1 cellular context compared by ENCODE assay signal in the genomic region with DNA sequence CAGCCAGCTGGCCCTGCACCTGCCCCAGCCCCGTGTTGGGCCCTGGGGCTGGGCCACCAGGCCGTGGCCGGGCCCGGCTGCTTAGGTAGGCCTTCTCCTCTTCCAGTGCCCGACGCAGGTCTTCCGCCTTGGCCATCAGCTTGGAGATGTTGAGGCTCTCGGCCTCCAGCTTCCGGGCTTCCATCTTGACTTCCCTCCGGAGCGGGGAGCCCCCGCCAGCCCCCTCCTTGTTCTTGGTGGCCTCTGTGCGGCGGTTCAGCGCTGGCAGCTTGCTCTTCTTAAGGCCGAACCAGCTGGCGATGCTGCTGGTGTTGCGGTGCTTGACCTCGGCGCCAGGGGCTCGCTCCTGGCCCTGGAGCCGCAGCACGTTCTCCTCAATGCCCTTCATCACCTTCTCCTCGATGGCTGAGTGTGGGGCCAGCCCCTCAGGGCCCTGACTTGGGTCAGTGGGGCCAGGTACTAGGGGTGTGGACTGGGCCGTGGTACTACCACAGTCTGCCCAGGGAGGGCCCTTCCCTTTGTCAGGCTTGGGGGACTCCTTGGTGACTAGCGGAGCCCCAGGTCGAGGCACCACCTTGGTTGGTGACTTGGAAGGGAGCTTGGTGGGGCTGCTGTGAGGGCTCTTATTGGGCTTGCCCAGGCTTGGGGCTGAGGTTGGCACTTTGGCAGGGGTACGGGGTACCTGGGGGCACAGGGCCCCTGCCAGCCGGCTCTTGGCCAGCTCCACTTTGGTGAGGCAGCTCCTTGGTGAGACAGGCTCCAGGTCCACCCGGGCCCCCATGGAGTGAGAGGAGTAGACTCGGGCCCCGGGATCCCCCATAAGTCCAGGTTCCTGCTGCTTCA.
TF ChIP-seq lines count a peak whose summit lies in the region.

No MANE protein-coding gene starts in this region.

TF ChIP-seq in IMR-90, 13 proteins besides CTCF, POLR2A, EP300 and RAD21:
- TF ChIP-seq RFX5 (IDR thresholded peaks at IDR 0.05; ENCODE audit: low read depth, low read length): no peak
- TF ChIP-seq MAZ (IDR thresholded peaks at IDR 0.05; ENCODE audit: borderline replicate concordance, low read depth, low read length): no peak
- TF ChIP-seq CEBPB (IDR thresholded peaks at IDR 0.05; ENCODE audit: low read depth, low read length): no peak
- no peak for TF ChIP-seq RCOR1 (IDR thresholded peaks at IDR 0.05; ENCODE audit: insufficient replicate concordance, low read length)
- TF ChIP-seq NFE2L2 (IDR thresholded peaks at IDR 0.05; ENCODE audit: low read depth, low read length): no peak
- TF ChIP-seq CHD1 (IDR thresholded peaks at IDR 0.05; ENCODE audit: low read depth, low read length): no peak
- no peak for TF ChIP-seq MXI1 (IDR thresholded peaks at IDR 0.05; ENCODE audit: borderline replicate concordance, low read depth, low read length)
- TF ChIP-seq FOS (IDR thresholded peaks at IDR 0.05; ENCODE audit: low read depth, low read length): no peak
- TF ChIP-seq MAFK (IDR thresholded peaks at IDR 0.05; ENCODE audit: low read depth, low read length): no peak
- TF ChIP-seq, protein P1, sequence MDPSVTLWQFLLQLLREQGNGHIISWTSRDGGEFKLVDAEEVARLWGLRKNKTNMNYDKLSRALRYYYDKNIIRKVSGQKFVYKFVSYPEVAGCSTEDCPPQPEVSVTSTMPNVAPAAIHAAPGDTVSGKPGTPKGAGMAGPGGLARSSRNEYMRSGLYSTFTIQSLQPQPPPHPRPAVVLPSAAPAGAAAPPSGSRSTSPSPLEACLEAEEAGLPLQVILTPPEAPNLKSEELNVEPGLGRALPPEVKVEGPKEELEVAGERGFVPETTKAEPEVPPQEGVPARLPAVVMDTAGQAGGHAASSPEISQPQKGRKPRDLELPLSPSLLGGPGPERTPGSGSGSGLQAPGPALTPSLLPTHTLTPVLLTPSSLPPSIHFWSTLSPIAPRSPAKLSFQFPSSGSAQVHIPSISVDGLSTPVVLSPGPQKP (IDR thresholded peaks at IDR 0.05; ENCODE audit: borderline replicate concordance, low read depth, low read length): no peak
- no peak for TF ChIP-seq SMC3 (IDR thresholded peaks at IDR 0.05; ENCODE audit: low read depth, low read length)
- TF ChIP-seq, protein P2, sequence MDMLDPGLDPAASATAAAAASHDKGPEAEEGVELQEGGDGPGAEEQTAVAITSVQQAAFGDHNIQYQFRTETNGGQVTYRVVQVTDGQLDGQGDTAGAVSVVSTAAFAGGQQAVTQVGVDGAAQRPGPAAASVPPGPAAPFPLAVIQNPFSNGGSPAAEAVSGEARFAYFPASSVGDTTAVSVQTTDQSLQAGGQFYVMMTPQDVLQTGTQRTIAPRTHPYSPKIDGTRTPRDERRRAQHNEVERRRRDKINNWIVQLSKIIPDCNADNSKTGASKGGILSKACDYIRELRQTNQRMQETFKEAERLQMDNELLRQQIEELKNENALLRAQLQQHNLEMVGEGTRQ (IDR thresholded peaks at IDR 0.05; ENCODE audit: low read depth, low read length): no peak
- no peak for TF ChIP-seq BHLHE40 (IDR thresholded peaks at IDR 0.05; ENCODE audit: low read depth, low read length)
